ENCODE assay signal across 14 cellular contexts in genomic region chr9:5321058-5321457, GRCh38. TPM values are rescaled to one million over a fixed set of nuclear protein-coding genes. Genes with fewer than 3 reads are reported as not detected.
DNase-seq lines count a peak whose midpoint lies in the region; ATAC-seq and TF ChIP-seq lines count a peak whose summit lies in the region.
"Had no signal": no experiment of that assay in that cellular context is flagged by ENCODE, and none has a peak within 500 bp of the region (broad histone marks: within the 10 kb centered on the region; RNA-seq: fewer than 3 reads in every experiment).

No MANE protein-coding gene starts in this region.

- no peaks in the 10 kb centered on the region for H4K20me1 ChIP-seq in DND-41 (ENCODE audit: insufficient read depth, low read length)

- WGBS in psoas muscle, 3 donors: 36 to 48% (median 41%) methylated on average over 1 of the region's 1 CpG

- no peaks in the 10 kb centered on the region for H3K27me3 ChIP-seq in DND-41 (ENCODE audit: insufficient read depth, low read length, poor library complexity)
- no peaks in the 10 kb centered on the region for H3K27me3 ChIP-seq in foreskin keratinocyte
- H3K27me3 ChIP-seq in psoas muscle (ENCODE audit: insufficient read depth in 3 of 3, low read length in 2 of 3): no peaks in the 10 kb centered on the region

- no peaks in the 10 kb centered on the region for H3K79me2 ChIP-seq in DND-41 (ENCODE audit: insufficient read depth, low read length)

- H3K9me3 ChIP-seq in DND-41 (ENCODE audit: insufficient read depth, low read length, severe bottlenecking) (no peaks in the 10 kb centered on the region), psoas muscle (peaks cover 9% of the 10 kb centered on the region)

- no peaks in the 10 kb centered on the region for H3K36me3 ChIP-seq in DND-41 (ENCODE audit: insufficient read depth, low read length)
- H3K36me3 ChIP-seq in psoas muscle (ENCODE audit: insufficient read depth in 1 of 2, low read depth in 1 of 2): no peaks in the 10 kb centered on the region

- H3K4me1 ChIP-seq in DND-41 (ENCODE audit: insufficient read depth, low read length): peaks cover 4% of the 10 kb centered on the region
- H3K4me1 ChIP-seq in foreskin keratinocyte: no peaks in the 10 kb centered on the region
- no peaks in the 10 kb centered on the region for H3K4me1 ChIP-seq in psoas muscle

- H3K9ac ChIP-seq in DND-41 (ENCODE audit: low read depth, low read length): no peak overlapping the region

- peak overlapping the region; percentile 0 for H3K27ac Mint-ChIP-seq in activated T-helper 17 cell treated with anti-CD3 and anti-CD28 coated beads, Interleukin-2, amount 50 U/mL, for 72 hours
- H3K27ac Mint-ChIP-seq: activated naive CD8-positive, alpha-beta T cell treated with anti-CD3 and anti-CD28 coated beads, Interleukin-2, amount 10 ng/mL, durations not matched to agents 7 days and 5 days; CD4-positive, CD25-positive, alpha-beta regulatory T cell had no signal

- no peaks in the 10 kb centered on the region for H3K4me1 Mint-ChIP-seq in activated T-helper 17 cell treated with anti-CD3 and anti-CD28 coated beads, Interleukin-2, amount 50 U/mL, for 72 hours

- TF ChIP-seq CTCF in DND-41 (IDR thresholded peaks at IDR 0.05; ENCODE audit: borderline replicate concordance, extremely low read depth, low read length, poor library complexity, severe bottlenecking): peak; percentile 26
- peak; percentile 49 for TF ChIP-seq CTCF in foreskin keratinocyte (conservative IDR thresholded peaks at IDR 0.05)
- no peak for TF ChIP-seq CTCF in psoas muscle (IDR thresholded peaks at IDR 0.05)

- no peaks in the 10 kb centered on the region for H3K27me3 Mint-ChIP-seq in activated T-helper 17 cell treated with anti-CD3 and anti-CD28 coated beads, Interleukin-2, amount 50 U/mL, for 72 hours
- H3K27me3 Mint-ChIP-seq: activated naive CD8-positive, alpha-beta T cell treated with anti-CD3 and anti-CD28 coated beads, Interleukin-2, amount 10 ng/mL, durations not matched to agents 7 days and 5 days; CD4-positive, CD25-positive, alpha-beta regulatory T cell had no signal

- no peak overlapping the region for H3K27ac ChIP-seq in DND-41 (ENCODE audit: low read length)
- H3K27ac ChIP-seq in foreskin keratinocyte: no peak overlapping the region
- no peak overlapping the region for H3K27ac ChIP-seq in psoas muscle

- no peaks in the 10 kb centered on the region for H3K9me3 Mint-ChIP-seq in activated T-helper 17 cell treated with anti-CD3 and anti-CD28 coated beads, Interleukin-2, amount 50 U/mL, for 72 hours

- intact Hi-C loops in psoas muscle (cut with DNase I): no loop called here

- H3K4me3 ChIP-seq in DND-41 (ENCODE audit: low read depth in 1 of 2, low read length in 2 of 2) (no peak overlapping the region), psoas muscle (no peak overlapping the region)

- H2AFZ ChIP-seq in DND-41 (ENCODE audit: low read depth, low read length): no peak overlapping the region

- ATAC-seq in DND-41 (ENCODE audit: insufficient read depth, low read depth): 0 out of 3 replicates have a peak, but pooled peaks have one; percentile 44
- ATAC-seq in activated T-helper 17 cell treated with anti-CD3 and anti-CD28 coated beads, Interleukin-2, amount 50 U/mL, for 72 hours (replicated peaks): no peak
- peak; percentile 61 for ATAC-seq in foreskin keratinocyte
- no peak for ATAC-seq in HG03159 (IDR thresholded peaks at IDR 0.05; ENCODE audit: unreplicated experiment)
- ATAC-seq in psoas muscle: no peak
- ATAC-seq: stimulated activated naive CD8-positive, alpha-beta T cell treated with anti-CD3 and anti-CD28 coated beads, Interleukin-15, Interleukin-2, amounts not matched to agents 100 U/mL and 50 U/mL, for 24 hours had no signal

- no peak overlapping the region for H3K4me3 Mint-ChIP-seq in activated T-helper 17 cell treated with anti-CD3 and anti-CD28 coated beads, Interleukin-2, amount 50 U/mL, for 72 hours
- H3K4me3 Mint-ChIP-seq: activated naive CD8-positive, alpha-beta T cell treated with anti-CD3 and anti-CD28 coated beads, Interleukin-2, amount 10 ng/mL, durations not matched to agents 7 days and 5 days; CD4-positive, CD25-positive, alpha-beta regulatory T cell had no signal

- H3K36me3 Mint-ChIP-seq in activated T-helper 17 cell treated with anti-CD3 and anti-CD28 coated beads, Interleukin-2, amount 50 U/mL, for 72 hours (ENCODE audit: low read depth): peaks cover 11% of the 10 kb centered on the region

- DNase-seq in DND-41: no peak
- DNase-seq in HCEC 1CT: peak; percentile 8
- DNase-seq in foreskin keratinocyte: peak; percentile 1 to 11
- no peak for DNase-seq in C1 segment of cervical spinal cord (lab: John Stamatoyannopoulos, UW)
- DNase-seq in NCI-H1105 treated with DMSO at 0.1 percent for 48 hours (lab: John Stamatoyannopoulos, UW): no peak
- no peak for DNase-seq in psoas muscle
- DNase-seq: activated naive CD8-positive, alpha-beta T cell treated with anti-CD3 and anti-CD28 coated beads, Interleukin-2, amount 10 ng/mL, durations not matched to agents 7 days and 5 days; stimulated activated naive CD8-positive, alpha-beta T cell treated with anti-CD3 and anti-CD28 coated beads, Interleukin-15, Interleukin-2, amounts not matched to agents 100 U/mL and 50 U/mL, for 24 hours had no signal

- H3K4me2 ChIP-seq in DND-41 (ENCODE audit: insufficient read depth, low read length): no peak overlapping the region

RNA-seq across cellular contexts. Expression of gene RLN2, which starts 16.5 kb away (rescaled TPM):
- total RNA-seq in activated T-helper 17 cell treated with anti-CD3 and anti-CD28 coated beads, Interleukin-2, amount 50 U/mL, for 72 hours: 1 to 10 TPM; 2.9 TPM
- 0.92 and 1.1 TPM in 2 replicates for total RNA-seq in foreskin keratinocyte
- polyA plus RNA-seq in foreskin keratinocyte: 1.6 and 1.8 TPM in 2 replicates
- total RNA-seq in psoas muscle: not detected
- polyA plus RNA-seq in psoas muscle: under 1 TPM in 1 of 3 donors, not detected in 2; 0.17 TPM
- total RNA-seq: H4, LHCN-M2, skeletal muscle tissue had no signal

RNA-seq across cellular contexts. Expression of gene RLN1, which starts 18.6 kb away (rescaled TPM):
- 1 to 10 TPM in 1 of 2 donors, under 1 TPM in 1; 0.95 to 1.6 TPM for total RNA-seq in activated T-helper 17 cell treated with anti-CD3 and anti-CD28 coated beads, Interleukin-2, amount 50 U/mL, for 72 hours
- total RNA-seq in foreskin keratinocyte (0.18 TPM in 1 of 2 replicates, not detected in the other), psoas muscle (under 1 TPM in 1 of 4 donors, not detected in 3; 0.29 TPM)
- polyA plus RNA-seq in foreskin keratinocyte (0.09 and 0.18 TPM in 2 replicates), psoas muscle (under 1 TPM in 2 of 3 donors, not detected in 1; 0.06 to 0.20 TPM)
- total RNA-seq: H4, LHCN-M2 had no signal

Comparison
In these comparisons a context has a peak if more than half of its experiments do, and no peak if none do; other contexts are left out.
1. ATAC-seq: peak in DND-41 (single experiment) and foreskin keratinocyte (single experiment); none in activated T-helper 17 cell treated with anti-CD3 and anti-CD28 coated beads, Interleukin-2, amount 50 U/mL, for 72 hours (single experiment), HG03159 (single experiment) and psoas muscle (0 of 4).
2. DNase-seq: peak in HCEC 1CT (single experiment) and foreskin keratinocyte (2 of 2); none in DND-41 (single experiment), C1 segment of cervical spinal cord (0 of 14), NCI-H1105 treated with DMSO at 0.1 percent for 48 hours (single experiment) and psoas muscle (0 of 2).